15 cellular contexts compared by ENCODE assay signal in genomic region chr18:9757851-9758587, GRCh38. TPM values are rescaled to one million over a fixed set of nuclear protein-coding genes. Genes with fewer than 3 reads are reported as not detected.
A peak's percentile ranks its signal among the peaks of the same experiment; 100 is the strongest.
DNase-seq lines count a peak whose midpoint lies in the region; ATAC-seq and TF ChIP-seq lines count a peak whose summit lies in the region.
"Had no signal": no experiment of that assay in that cellular context is flagged by ENCODE, and none has a peak within 500 bp of the region (broad histone marks: within the 10 kb centered on the region; RNA-seq: fewer than 3 reads in every experiment).

No MANE protein-coding gene starts in this region.

- no peak overlapping the region for H3K27ac Mint-ChIP-seq in T-helper 17 cell
- H3K27ac Mint-ChIP-seq: activated CD8-positive, alpha-beta T cell treated with anti-CD3 and anti-CD28 coated beads for 36 hours; naive thymus-derived CD8-positive, alpha-beta T cell; T-helper 1 cell treated with Interleukin-12 subunit alpha and Interleukin-12 subunit beta and Interleukin-4 antibody, amounts not matched to agents 30 μg/mL and 1 μg/mL, for 36 hours had no signal

- H3K36me3 Mint-ChIP-seq in T-helper 17 cell (ENCODE audit: low read depth) = no peaks in the 10 kb centered on the region
- H3K36me3 Mint-ChIP-seq: naive thymus-derived CD8-positive, alpha-beta T cell had no signal

- no peaks in the 10 kb centered on the region for H3K36me3 ChIP-seq in adrenal gland (replicated peaks in 1 of 2)

- H3K4me3 ChIP-seq in adrenal gland = no peak overlapping the region

- no peak for TF ChIP-seq CTCF in adrenal gland (IDR thresholded peaks at IDR 0.05)

- intact Hi-C loops in adrenal gland (cut with DNase I) = no loop called here

- peaks cover 4% of the 10 kb centered on the region for H3K4me1 Mint-ChIP-seq in T-helper 17 cell

- no peaks in the 10 kb centered on the region for H3K27me3 ChIP-seq in adrenal gland

- peaks cover 34 to 62% of the 10 kb centered on the region in 2 donors for H3K4me1 ChIP-seq in adrenal gland (replicated peaks in 1 of 2)

- no peak for ATAC-seq in GM19452 (IDR thresholded peaks at IDR 0.05; ENCODE audit: unreplicated experiment)
- ATAC-seq in HG02610 (IDR thresholded peaks at IDR 0.05; ENCODE audit: unreplicated experiment) = no peak
- ATAC-seq in T-helper 17 cell = no peak
- ATAC-seq: activated CD8-positive, alpha-beta T cell treated with anti-CD3 and anti-CD28 coated beads for 36 hours; naive thymus-derived CD8-positive, alpha-beta T cell had no signal

- peak; percentile 77 for DNase-seq in A172 (ENCODE audit: low spot score)
- DNase-seq in HT-29 (ENCODE audit: low spot score) = peak; percentile 7
- peak in 4 of 7 donors; percentile 49 to 66 (median 58) for DNase-seq in adrenal gland
- peak; percentile 80 for DNase-seq in kidney tubule cell (ENCODE audit: low spot score)
- DNase-seq in D341Med (ENCODE audit: low spot score) = no peak
- no peak for DNase-seq in T-helper 17 cell
- DNase-seq: activated CD8-positive, alpha-beta T cell treated with anti-CD3 and anti-CD28 coated beads for 36 hours; activated naive CD4-positive, alpha-beta T cell; foreskin melanocyte; H7; naive thymus-derived CD8-positive, alpha-beta T cell; NCI-H2107 had no signal

- 28 to 47% (median 42%) methylated on average over 15 to 17 of the region's 17 CpGs for WGBS in adrenal gland, 4 donors

- no peak for TF ChIP-seq POLR2A in adrenal gland (IDR thresholded peaks at IDR 0.05)

- peak overlapping the region; percentile 56 to 88 (median 66) for H3K27ac ChIP-seq in adrenal gland

- peaks cover 39% of the 10 kb centered on the region for H3K27me3 Mint-ChIP-seq in T-helper 17 cell

- no peak overlapping the region for H3K4me3 Mint-ChIP-seq in T-helper 17 cell
- H3K4me3 Mint-ChIP-seq: activated CD8-positive, alpha-beta T cell treated with anti-CD3 and anti-CD28 coated beads for 36 hours; naive thymus-derived CD8-positive, alpha-beta T cell; T-helper 1 cell treated with Interleukin-12 subunit alpha and Interleukin-12 subunit beta and Interleukin-4 antibody, amounts not matched to agents 30 μg/mL and 1 μg/mL, for 36 hours had no signal

- no peaks in the 10 kb centered on the region for H3K9me3 ChIP-seq in adrenal gland (replicated peaks in 1 of 3)
- H3K9me3 ChIP-seq in T-helper 17 cell (ENCODE audit: control insufficient read depth, low read length, poor library complexity, severe bottlenecking) = no peaks in the 10 kb centered on the region

RNA-seq across cellular contexts. Expression of gene RAB31, which starts 49.9 kb away (rescaled TPM):
- total RNA-seq in A172 (2014; rRNA removed; shearing (Covaris generic)) = 19.6 and 27.9 TPM in 2 replicates
- total RNA-seq in HT-29 (2014; rRNA removed; shearing (Covaris generic)) = 1.7 and 1.9 TPM in 2 replicates
- total RNA-seq in adrenal gland (100 to 1,000 TPM; 102 to 365 (median 161) TPM), T-helper 17 cell (10 to 100 TPM in 1 of 2 donors, 1 to 10 TPM in 1; 2.9 to 15.6 TPM)
- polyA plus RNA-seq in adrenal gland = 100 to 1,000 TPM in 1 of 3 donors, 10 to 100 TPM in 2; 46.6 to 130 (median 57.0) TPM

Comparison
In these comparisons a context has a peak if more than half of its experiments do, and no peak if none do; other contexts are left out.
1. DNase-seq: peak in A172 (single experiment), HT-29 (single experiment), adrenal gland (4 of 7) and kidney tubule cell (single experiment); none in D341Med (single experiment) and T-helper 17 cell (0 of 3).